In genomic region chr5:149747141-149747832, GRCh38 we compare ENCODE assay signal across 14 cellular contexts. TPM values are rescaled to one million over a fixed set of nuclear protein-coding genes. Genes with fewer than 3 reads are reported as not detected.
DNase-seq lines count a peak whose midpoint lies in the region; ATAC-seq, FAIRE-seq and TF ChIP-seq lines count a peak whose summit lies in the region.
"Had no signal": no experiment of that assay in that cellular context is flagged by ENCODE, and none has a peak within 500 bp of the region (broad histone marks: within the 10 kb centered on the region; RNA-seq: fewer than 3 reads in every experiment).

No MANE protein-coding gene starts in this region.

- H2BK15ac ChIP-seq in H1 (ENCODE audit: low read length) = no peak overlapping the region

- H3K9me3 Mint-ChIP-seq in stimulated activated effector memory CD8-positive, alpha-beta T cell treated with anti-CD3 and anti-CD28 coated beads, Interleukin-12 subunit alpha, Interleukin-12 subunit beta, amount 100 ng/mL, for 72 hours = no peaks in the 10 kb centered on the region
- no peaks in the 10 kb centered on the region for H3K9me3 Mint-ChIP-seq in activated CD8-positive, alpha-beta memory T cell treated with anti-CD3 and anti-CD28 coated beads, Interleukin-2, amount 10 ng/mL, durations not matched to agents 7 days and 5 days (ENCODE audit: low read depth)
- H3K9me3 Mint-ChIP-seq: effector memory CD8-positive, alpha-beta T cell had no signal

- CTCF ChIA-PET in H1 (lab: Charles Lee; ENCODE audit: partially characterized antibody) (interaction anchor here (0.8 to 2.9 kb wide), 15 partner anchors 8 to 211 kb away, joined by 3 to 13 read pairs (median 5); partner anchors contain the start of gene PPARGC1B), HepG2 (lab: Yijun Ruan, JAX; ENCODE audit: low intra/inter-chr PET ratio, low total read pairs) (no interaction called here), OCI-LY7 (lab: Charles Lee; ENCODE audit: unreplicated experiment) (interaction anchor here (1.5 kb wide), 1 partner anchor 13 kb away, joined by 6 read pairs; no protein-coding TSS in a partner anchor)
- CTCF ChIA-PET in activated CD8-positive, alpha-beta memory T cell treated with anti-CD3 and anti-CD28 coated beads, Interleukin-2, amount 10 ng/mL, durations not matched to agents 7 days and 5 days (lab: Charles Lee) = interaction anchor here (0.7 kb wide), 1 partner anchor 91 kb away, joined by 3 read pairs; no protein-coding TSS in a partner anchor

- H3K9ac ChIP-seq in H1 (replicated peaks in 1 of 4; ENCODE audit: extremely low read depth in 1 of 4, low read depth in 3 of 4, low read length in 3 of 4) (no peak overlapping the region), HepG2 (ENCODE audit: insufficient read depth, low read depth, low read length) (no peak overlapping the region)
- H3K9ac ChIP-seq: KMS-11 had no signal

- FAIRE-seq in H1 (lab: Jason Lieb, UNC) (no peak), HepG2 (lab: Jason Lieb, UNC) (no peak)

- H3K4me2 ChIP-seq in H1 (ENCODE audit: insufficient read depth in 1 of 2, low read depth in 2 of 2, low read length in 2 of 2) = no peak overlapping the region
- peak overlapping the region; percentile 10; the same call in 1 of the 2 replicates for H3K4me2 ChIP-seq in HepG2 (ENCODE audit: low read depth, low read length)
- H3K4me2 ChIP-seq in OCI-LY7 (ENCODE audit: low read length) = no peak overlapping the region
- H3K4me2 ChIP-seq: KMS-11 had no signal

- in situ Hi-C loops in HepG2 (cut with HindIII; ENCODE audit: extremely low pct_ligation_motif_present, low pct_unique_long_range_greater_than_20kb) = no loop called here

- H3K79me1 ChIP-seq in H1 (ENCODE audit: low read depth, low read length) = peaks cover 17% of the 10 kb centered on the region

- H2AFZ ChIP-seq in H1 (ENCODE audit: low read length) (no peak overlapping the region), HepG2 (ENCODE audit: low read length) (no peak overlapping the region), OCI-LY7 (ENCODE audit: low read length) (no peak overlapping the region)

- H3K4me1 ChIP-seq in H1 (replicated peaks in 1 of 4; ENCODE audit: control insufficient read depth in 3 of 4, insufficient read depth in 4 of 4, low read length in 3 of 4) (peaks cover 0 to 3% (median 0%) of the 10 kb centered on the region in 4 experiments; a peak in 2 of 7 replicates), HepG2 (ENCODE audit: insufficient read depth, low read length) (peaks cover 32% of the 10 kb centered on the region), OCI-LY7 (ENCODE audit: insufficient read depth, low read length, poor library complexity, severe bottlenecking) (peaks cover 12% of the 10 kb centered on the region)

- peaks cover 0 to 41% of the 10 kb centered on the region in 2 experiments; a peak in 2 of 4 replicates for H3K79me2 ChIP-seq in H1 (ENCODE audit: control insufficient read depth in 1 of 2, insufficient read depth in 2 of 2, low read length in 2 of 2)
- no peaks in the 10 kb centered on the region for H3K79me2 ChIP-seq in HepG2 (ENCODE audit: insufficient read depth, low read length)
- peaks cover 31% of the 10 kb centered on the region for H3K79me2 ChIP-seq in OCI-LY7 (ENCODE audit: insufficient read depth, low read depth, low read length)

- BruUV-seq in HepG2 (replicated peaks; lab: Mats Ljungman, UMichigan) = no TSS peak
- no TSS peak for BruUV-seq in OCI-LY7 (replicated peaks; lab: Mats Ljungman, UMichigan)

- H3K18ac ChIP-seq in H1 (ENCODE audit: extremely low read depth, low read length) = no peak overlapping the region

- peak; percentile 79 for ATAC-seq in HepG2
- ATAC-seq in stimulated activated effector memory CD8-positive, alpha-beta T cell treated with anti-CD3 and anti-CD28 coated beads, Interleukin-12 subunit alpha, Interleukin-12 subunit beta, amount 100 ng/mL, for 72 hours = peak; percentile 24
- ATAC-seq in HG02870 (IDR thresholded peaks at IDR 0.05; ENCODE audit: unreplicated experiment) = no peak
- no peak for ATAC-seq in activated CD8-positive, alpha-beta memory T cell treated with anti-CD3 and anti-CD28 coated beads, Interleukin-2, amount 10 ng/mL, durations not matched to agents 7 days and 5 days
- ATAC-seq: effector memory CD8-positive, alpha-beta T cell had no signal

- H2BK12ac ChIP-seq in H1 (ENCODE audit: low read depth, low read length) = no peak overlapping the region

- H4K20me1 ChIP-seq in H1 (replicated peaks in 1 of 2; ENCODE audit: control insufficient read depth in 1 of 2, insufficient read depth in 2 of 2, low read length in 2 of 2) (peaks cover 10 to 11% of the 10 kb centered on the region in 2 experiments), HepG2 (ENCODE audit: insufficient read depth, low read length) (no peaks in the 10 kb centered on the region), OCI-LY7 (ENCODE audit: insufficient read depth, low read length) (no peaks in the 10 kb centered on the region; the same call in 1 of the 2 replicates)

- no peaks in the 10 kb centered on the region for H3K23me2 ChIP-seq in H1 (ENCODE audit: low read depth, low read length)

- no peak overlapping the region for H3K27ac Mint-ChIP-seq in stimulated activated effector memory CD8-positive, alpha-beta T cell treated with anti-CD3 and anti-CD28 coated beads, Interleukin-12 subunit alpha, Interleukin-12 subunit beta, amount 100 ng/mL, for 72 hours
- H3K27ac Mint-ChIP-seq in activated CD8-positive, alpha-beta memory T cell treated with anti-CD3 and anti-CD28 coated beads, Interleukin-2, amount 10 ng/mL, durations not matched to agents 7 days and 5 days = no peak overlapping the region

- H3K14ac ChIP-seq in H1 (ENCODE audit: insufficient read length) = no peak overlapping the region

- H3K4ac ChIP-seq in H1 (replicated peaks; ENCODE audit: insufficient read length, low read depth, low read length) = no peak overlapping the region

- H3K9me3 ChIP-seq in H1 (ENCODE audit: insufficient read depth in 2 of 2, low read depth in 1 of 2, low read length in 1 of 2) (no peaks in the 10 kb centered on the region), HepG2 (ENCODE audit: low read length) (no peaks in the 10 kb centered on the region), OCI-LY7 (ENCODE audit: low read length) (no peaks in the 10 kb centered on the region)
- H3K9me3 ChIP-seq: thoracic aorta had no signal

- no peaks in the 10 kb centered on the region for H3K36me3 Mint-ChIP-seq in stimulated activated effector memory CD8-positive, alpha-beta T cell treated with anti-CD3 and anti-CD28 coated beads, Interleukin-12 subunit alpha, Interleukin-12 subunit beta, amount 100 ng/mL, for 72 hours
- H3K36me3 Mint-ChIP-seq in activated CD8-positive, alpha-beta memory T cell treated with anti-CD3 and anti-CD28 coated beads, Interleukin-2, amount 10 ng/mL, durations not matched to agents 7 days and 5 days = no peaks in the 10 kb centered on the region

- no peak overlapping the region for H2BK5ac ChIP-seq in H1 (ENCODE audit: low read depth, low read length)

- H3K23ac ChIP-seq in H1 (ENCODE audit: insufficient read length) = no peak overlapping the region

- H3K27me3 ChIP-seq in H1 (replicated peaks in 1 of 4; ENCODE audit: control insufficient read depth in 3 of 4, extremely low read depth in 1 of 4, insufficient read depth in 3 of 4, low read length in 3 of 4) (no peaks in the 10 kb centered on the region), HepG2 (ENCODE audit: control insufficient read depth in 1 of 2, insufficient read depth in 2 of 2, low read length in 2 of 2) (no peaks in the 10 kb centered on the region)

- 85% methylated on average over 5 of the region's 5 CpGs; no CpG with 5 or more reads in 1 of the 2 experiments for WGBS in H1 (ENCODE audit: extremely low coverage in 1 of 2, insufficient coverage in 1 of 2, insufficient read length in 1 of 2, insufficient replicate concordance in 2 of 2, low coverage in 1 of 2, low lambda C conversion rate in 2 of 2, missing lambda C conversion rate in 1 of 2), 2 experiments
- WGBS in HepG2 (ENCODE audit: low lambda C conversion rate) = 1% methylated on average over 4 of the region's 5 CpGs

- TF ChIP-seq POLR2A in H1 (IDR thresholded peaks at IDR 0.05; ENCODE audit: control extremely low read depth in 1 of 2, low read depth in 2 of 2, low read length in 2 of 2) (no peak), HepG2 (IDR thresholded peaks at IDR 0.05; ENCODE audit: insufficient read depth in 1 of 2, low read depth in 2 of 2, low read length in 2 of 2) (no peak)

- no peaks in the 10 kb centered on the region for H3K9me2 ChIP-seq in OCI-LY7 (ENCODE audit: insufficient read depth, low read length)

- intact Hi-C loops in HepG2 (cut with micrococcal nuclease; ENCODE audit: unreplicated experiment) (no loop called here), OCI-LY7 (cut with micrococcal nuclease; ENCODE audit: unreplicated experiment) (no loop called here)

- H2AK5ac ChIP-seq in H1 (ENCODE audit: low read depth, low read length) = no peak overlapping the region

- no peak for TF ChIP-seq RAD21 in H1 (IDR thresholded peaks at IDR 0.05 in 1 of 2, conservative IDR thresholded peaks at IDR 0.05 in 1 of 2; ENCODE audit: low read depth in 2 of 2, low read length in 2 of 2)
- no peak for TF ChIP-seq RAD21 in HepG2 (CRISPR knock-in tag; IDR thresholded peaks at IDR 0.05)

- TF ChIP-seq EP300 in H1 (IDR thresholded peaks at IDR 0.05; ENCODE audit: borderline replicate concordance in 1 of 2, low read depth in 2 of 2, low read length in 2 of 2) (no peak), HepG2 (IDR thresholded peaks at IDR 0.05; ENCODE audit: low read depth in 2 of 2, low read length in 2 of 2) (no peak), HepG2 (CRISPR knock-in tag; IDR thresholded peaks at IDR 0.05; ENCODE audit: borderline replicate concordance) (no peak)

- POLR2A ChIA-PET in H1 (lab: Charles Lee; ENCODE audit: partially characterized antibody) (interaction anchor here (1.0 kb wide), 1 partner anchor 91 kb away, joined by 3 read pairs; no protein-coding TSS in a partner anchor), HepG2 (lab: Yijun Ruan, JAX) (no interaction called here), OCI-LY7 (lab: Charles Lee) (interaction anchor here (0.8 kb wide), 1 partner anchor 1166 kb away, joined by 5 read pairs; no protein-coding TSS in a partner anchor)

- no peak overlapping the region for H2BK120ac ChIP-seq in H1 (replicated peaks; ENCODE audit: low read depth, low read length)

- H3K36me3 ChIP-seq in H1 (ENCODE audit: control insufficient read depth in 2 of 4, insufficient read depth in 4 of 4, low read length in 3 of 4) (no peaks in the 10 kb centered on the region), HepG2 (replicated peaks in 1 of 2; ENCODE audit: control insufficient read depth in 1 of 2, insufficient read depth in 2 of 2, low read length in 2 of 2) (no peaks in the 10 kb centered on the region; a peak in 1 of 5 replicates), OCI-LY7 (ENCODE audit: insufficient read depth, low read length) (peaks cover 6% of the 10 kb centered on the region)
- H3K36me3 ChIP-seq: thoracic aorta had no signal

- no peak overlapping the region for H3K4me3 Mint-ChIP-seq in stimulated activated effector memory CD8-positive, alpha-beta T cell treated with anti-CD3 and anti-CD28 coated beads, Interleukin-12 subunit alpha, Interleukin-12 subunit beta, amount 100 ng/mL, for 72 hours
- no peak overlapping the region for H3K4me3 Mint-ChIP-seq in activated CD8-positive, alpha-beta memory T cell treated with anti-CD3 and anti-CD28 coated beads, Interleukin-2, amount 10 ng/mL, durations not matched to agents 7 days and 5 days
- H3K4me3 Mint-ChIP-seq: effector memory CD8-positive, alpha-beta T cell had no signal

- no peaks in the 10 kb centered on the region for H3K27me3 Mint-ChIP-seq in activated CD8-positive, alpha-beta memory T cell treated with anti-CD3 and anti-CD28 coated beads, Interleukin-2, amount 10 ng/mL, durations not matched to agents 7 days and 5 days
- H3K27me3 Mint-ChIP-seq: effector memory CD8-positive, alpha-beta T cell had no signal

- no peak for TF ChIP-seq CTCF in H1 (IDR thresholded peaks at IDR 0.05; ENCODE audit: control extremely low read depth in 1 of 3, insufficient read depth in 1 of 3, low read depth in 1 of 3, low read length in 3 of 3)
- TF ChIP-seq CTCF in HepG2 (CRISPR knock-in tag; IDR thresholded peaks at IDR 0.05) = no peak
- no peak for TF ChIP-seq CTCF in OCI-LY7 (conservative IDR thresholded peaks at IDR 0.05; ENCODE audit: low read length)

- H3K27ac ChIP-seq in H1 (ENCODE audit: low read depth, low read length) (no peak overlapping the region), HepG2 (ENCODE audit: extremely low read length, insufficient read depth, low read length) (no peak overlapping the region), OCI-LY7 (ENCODE audit: low read depth, low read length, poor library complexity, severe bottlenecking) (no peak overlapping the region)
- H3K27ac ChIP-seq: KMS-11, thoracic aorta had no signal

- no peak overlapping the region for H4K91ac ChIP-seq in H1 (replicated peaks; ENCODE audit: insufficient read length, low read length)

- no peak overlapping the region for H3K56ac ChIP-seq in H1 (replicated peaks; ENCODE audit: insufficient read length, low read depth, low read length)

- no peak overlapping the region for H4K5ac ChIP-seq in H1 (ENCODE audit: insufficient read length, low read depth, low read length)

- H4K8ac ChIP-seq in H1 (ENCODE audit: extremely low read depth, insufficient read depth, low read length) = no peak overlapping the region

- H2BK20ac ChIP-seq in H1 (ENCODE audit: low read length) = no peak overlapping the region

- DNase-seq in HPDE6-E6E7 (ENCODE audit: extremely low spot score) (peak; percentile 80), H1 (ENCODE audit: low read depth in 1 of 2, low spot score in 2 of 2) (no peak), HepG2 (ENCODE audit: low spot score) (no peak), cerebellar nuclear complex (lab: John Stamatoyannopoulos, UW) (no peak), OCI-LY7 (ENCODE audit: low spot score) (no peak)
- no peak for DNase-seq in stimulated activated effector memory CD8-positive, alpha-beta T cell treated with anti-CD3 and anti-CD28 coated beads, Interleukin-12 subunit alpha, Interleukin-12 subunit beta, amount 100 ng/mL, for 72 hours (ENCODE audit: low spot score in 2 of 2)
- DNase-seq in activated CD8-positive, alpha-beta memory T cell treated with anti-CD3 and anti-CD28 coated beads, Interleukin-2, amount 10 ng/mL, durations not matched to agents 7 days and 5 days = no peak
- DNase-seq: anterior cingulate cortex; C1 segment of cervical spinal cord; effector memory CD8-positive, alpha-beta T cell; RPMI8226 had no signal

- no peak overlapping the region for H3K4me3 ChIP-seq in H1 (ENCODE audit: extremely low read depth in 1 of 4, insufficient read depth in 2 of 4, low read depth in 3 of 4, low read length in 4 of 4)
- no peak overlapping the region for H3K4me3 ChIP-seq in HepG2 (replicated peaks in 1 of 3; ENCODE audit: insufficient read depth in 1 of 3, low read depth in 2 of 3, low read length in 3 of 3)
- no peak overlapping the region for H3K4me3 ChIP-seq in OCI-LY7 (ENCODE audit: low read depth, low read length, poor library complexity, severe bottlenecking)
- H3K4me3 ChIP-seq: thoracic aorta had no signal

- peaks cover 20% of the 10 kb centered on the region for H3K4me1 Mint-ChIP-seq in stimulated activated effector memory CD8-positive, alpha-beta T cell treated with anti-CD3 and anti-CD28 coated beads, Interleukin-12 subunit alpha, Interleukin-12 subunit beta, amount 100 ng/mL, for 72 hours
- H3K4me1 Mint-ChIP-seq in activated CD8-positive, alpha-beta memory T cell treated with anti-CD3 and anti-CD28 coated beads, Interleukin-2, amount 10 ng/mL, durations not matched to agents 7 days and 5 days = no peaks in the 10 kb centered on the region

RNA-seq across cellular contexts. Expression of gene PPARGC1B, which starts 17.2 kb away (rescaled TPM):
- total RNA-seq in H1 (2021; fragmentation: NEBNext Ultra II Directional; extraction: Animal tissue kit (Norgen Biotek cat#: 25700)) = 11.4 and 11.5 TPM in 2 replicates
- polyA plus RNA-seq in H1 (2011; rRNA removed) = 1.7 and 2.5 TPM in 2 replicates
- 1.8 TPM for polyA plus RNA-seq in H1 (2011; cell fraction: cytosol; rRNA removed)
- 6.4 TPM for polyA plus RNA-seq in H1 (2011; cell fraction: nucleus; rRNA removed)
- 3.8 to 5.2 TPM (median 4.8 TPM) in 4 replicates for polyA plus RNA-seq in H1 (2012, experiment 1 of 2)
- polyA plus RNA-seq in H1 (2012, experiment 2 of 2) = 1.3 TPM
- 6.2 TPM for polyA plus RNA-seq in H1 (2013, experiment 1 of 2)
- 3.9 TPM for polyA plus RNA-seq in H1 (2013, experiment 2 of 2)
- polyA minus RNA-seq in H1 (2011; rRNA and poly(A)+ RNA removed) = 6.3 and 7.6 TPM in 2 replicates
- polyA minus RNA-seq in H1 (2011; cell fraction: cytosol; rRNA and poly(A)+ RNA removed) = 5.9 TPM
- polyA minus RNA-seq in H1 (2011; cell fraction: nucleus; rRNA and poly(A)+ RNA removed) = 10.0 TPM
- total RNA-seq in HepG2 (2016; rRNA removed; fragmentation: Illumina TruSeq; extraction: Trizol) = 0.73 and 1.1 TPM in 2 replicates
- 0.30 and 0.35 TPM in 2 replicates for total RNA-seq in HepG2 (2016; cell fraction: cytosol; rRNA removed; fragmentation: Illumina TruSeq; extraction: Trizol; ENCODE audit: low read depth)
- 0.76 and 0.92 TPM in 2 replicates for total RNA-seq in HepG2 (2016; cell fraction: insoluble cytoplasmic fraction; rRNA removed; fragmentation: Illumina TruSeq; extraction: Trizol)
- total RNA-seq in HepG2 (2016; cell fraction: membrane; rRNA removed; fragmentation: Illumina TruSeq; extraction: Trizol) = 0.41 and 0.49 TPM in 2 replicates
- 1.4 and 2.4 TPM in 2 replicates for total RNA-seq in HepG2 (2016; cell fraction: nucleus; rRNA removed; fragmentation: Illumina TruSeq; extraction: Trizol)
- polyA plus RNA-seq in HepG2 (2011; rRNA removed) = 0.13 and 0.24 TPM in 2 replicates
- 0.11 and 0.12 TPM in 2 replicates for polyA plus RNA-seq in HepG2 (2011; cell fraction: cytosol; rRNA removed)
- 1.3 and 1.4 TPM in 2 replicates for polyA plus RNA-seq in HepG2 (2011; cell fraction: nucleus; rRNA removed)
- 0.12 and 0.28 TPM in 2 replicates for polyA plus RNA-seq in HepG2 (2012)
- polyA plus RNA-seq in HepG2 (2016; cell fraction: cytosol; fragmentation: Illumina TruSeq; extraction: Trizol; ENCODE audit: low read depth) = 0.07 and 0.09 TPM in 2 replicates
- 0.50 and 0.53 TPM in 2 replicates for polyA plus RNA-seq in HepG2 (2016; cell fraction: insoluble cytoplasmic fraction; fragmentation: Illumina TruSeq; extraction: Trizol; ENCODE audit: low read depth)
- 0.06 and 0.14 TPM in 2 replicates for polyA plus RNA-seq in HepG2 (2016; cell fraction: membrane; fragmentation: Illumina TruSeq; extraction: Trizol; ENCODE audit: low read depth)
- polyA plus RNA-seq in HepG2 (2016; cell fraction: nucleus; fragmentation: Illumina TruSeq; extraction: Trizol; ENCODE audit: insufficient read depth, low read depth) = 1.8 and 2.1 TPM in 2 replicates
- 0.78 and 4.8 TPM in 2 replicates for polyA minus RNA-seq in HepG2 (2011; rRNA and poly(A)+ RNA removed; ENCODE audit: low replicate concordance)
- 0.35 and 0.40 TPM in 2 replicates for polyA minus RNA-seq in HepG2 (2011; cell fraction: cytosol; rRNA and poly(A)+ RNA removed)
- 0.90 and 1.1 TPM in 2 replicates for polyA minus RNA-seq in HepG2 (2011; cell fraction: nucleus; rRNA and poly(A)+ RNA removed)
- total RNA-seq in activated CD8-positive, alpha-beta memory T cell treated with anti-CD3 and anti-CD28 coated beads, Interleukin-2, amount 10 ng/mL, durations not matched to agents 7 days and 5 days = 1 to 10 TPM; 6.0 to 7.2 TPM
- 4.2 and 5.6 TPM in 2 replicates for total RNA-seq in OCI-LY7 (2014; rRNA removed; shearing (Covaris generic))
- total RNA-seq in OCI-LY7 (2022) = 10.3 and 11.6 TPM in 2 replicates

Comparison
In these comparisons a context has a peak if more than half of its experiments do, and no peak if none do; other contexts are left out.
1. ATAC-seq: peak in HepG2 (single experiment) and stimulated activated effector memory CD8-positive, alpha-beta T cell treated with anti-CD3 and anti-CD28 coated beads, Interleukin-12 subunit alpha, Interleukin-12 subunit beta, amount 100 ng/mL, for 72 hours (single experiment); none in HG02870 (single experiment) and activated CD8-positive, alpha-beta memory T cell treated with anti-CD3 and anti-CD28 coated beads, Interleukin-2, amount 10 ng/mL, durations not matched to agents 7 days and 5 days (single experiment).